In genomic region chr1:108053291-108054023, GRCh38 we compare ENCODE assay signal across 12 cellular contexts.
DNase-seq lines count a peak whose midpoint lies in the region; ATAC-seq and TF ChIP-seq lines count a peak whose summit lies in the region.
"Had no signal": no experiment of that assay in that cellular context is flagged by ENCODE, and none has a peak within 500 bp of the region (broad histone marks: within the 10 kb centered on the region; RNA-seq: fewer than 3 reads in every experiment).

No MANE protein-coding gene starts in this region.

- no peak overlapping the region for H3K27ac Mint-ChIP-seq in activated T-helper 17 cell treated with anti-CD3 and anti-CD28 coated beads, Interleukin-2, amount 50 U/mL, for 72 hours

- H3K4me1 ChIP-seq in skeletal muscle satellite cell (ENCODE audit: control insufficient read depth, insufficient read depth, low read length) = peaks cover 54% of the 10 kb centered on the region

- H3K9me3 ChIP-seq in skeletal muscle satellite cell (replicated peaks; ENCODE audit: low read length) = no peaks in the 10 kb centered on the region
- H3K9me3 ChIP-seq: adrenal gland, tibial artery had no signal

- no peak overlapping the region for H3K4me3 ChIP-seq in HL-60 (replicated peaks; ENCODE audit: insufficient read depth, low read length)
- H3K4me3 ChIP-seq in skeletal muscle satellite cell (ENCODE audit: low read length) = no peak overlapping the region
- H3K4me3 ChIP-seq: adrenal gland, tibial artery had no signal

- H3K4me1 Mint-ChIP-seq in activated T-helper 17 cell treated with anti-CD3 and anti-CD28 coated beads, Interleukin-2, amount 50 U/mL, for 72 hours = peaks cover 12% of the 10 kb centered on the region

- peak overlapping the region; percentile 61 for H3K4me2 ChIP-seq in skeletal muscle satellite cell (ENCODE audit: low read length)

- no peak for TF ChIP-seq CTCF in HL-60 (IDR thresholded peaks at IDR 0.05; ENCODE audit: insufficient read depth, low read length)

- ATAC-seq in activated T-helper 17 cell treated with anti-CD3 and anti-CD28 coated beads, Interleukin-2, amount 50 U/mL, for 72 hours (replicated peaks) = peak; percentile 39
- ATAC-seq in left cardiac atrium = peak; percentile 16 to 55

- H3K4me3 Mint-ChIP-seq in activated T-helper 17 cell treated with anti-CD3 and anti-CD28 coated beads, Interleukin-2, amount 50 U/mL, for 72 hours = no peak overlapping the region

- H3K27me3 ChIP-seq in HL-60 (ENCODE audit: insufficient read depth, poor library complexity, severe bottlenecking) = no peaks in the 10 kb centered on the region
- H3K27me3 ChIP-seq in skeletal muscle satellite cell (ENCODE audit: control insufficient read depth, insufficient read depth, low read length) = no peaks in the 10 kb centered on the region
- H3K27me3 ChIP-seq: adrenal gland, tibial artery had no signal

- peaks cover 3% of the 10 kb centered on the region for H3K27me3 Mint-ChIP-seq in activated T-helper 17 cell treated with anti-CD3 and anti-CD28 coated beads, Interleukin-2, amount 50 U/mL, for 72 hours

- H3K36me3 Mint-ChIP-seq in activated T-helper 17 cell treated with anti-CD3 and anti-CD28 coated beads, Interleukin-2, amount 50 U/mL, for 72 hours (ENCODE audit: low read depth) = no peaks in the 10 kb centered on the region

- intact Hi-C loops in left cardiac atrium (cut with DNase I) = no loop called here

- no peak overlapping the region for H3K27ac ChIP-seq in HL-60 (replicated peaks)
- H3K27ac ChIP-seq: tibial artery had no signal

- H3K9ac ChIP-seq in skeletal muscle satellite cell (ENCODE audit: low read depth, low read length) = no peak overlapping the region

- DNase-seq in HL-60 (ENCODE audit: low read depth in 1 of 2, low spot score in 1 of 2) = peak; percentile 20 to 84
- peak; percentile 26 for DNase-seq in left cardiac atrium
- DNase-seq in activated gamma-delta T cell treated with Interleukin-2 at 50 U/mL for 16 hours = no peak
- no peak for DNase-seq in activated CD8-positive, alpha-beta memory T cell treated with anti-CD3 and anti-CD28 coated beads for 24 hours
- no peak for DNase-seq in inferior parietal cortex (ENCODE audit: extremely low spot score)
- DNase-seq in SK-N-DZ (ENCODE audit: low spot score) = no peak
- DNase-seq: adrenal gland, mesendoderm, T1000 had no signal

- H3K9me3 Mint-ChIP-seq in activated T-helper 17 cell treated with anti-CD3 and anti-CD28 coated beads, Interleukin-2, amount 50 U/mL, for 72 hours = no peaks in the 10 kb centered on the region

- no peaks in the 10 kb centered on the region for H3K36me3 ChIP-seq in skeletal muscle satellite cell (ENCODE audit: insufficient read depth, low read length)
- H3K36me3 ChIP-seq: adrenal gland, tibial artery had no signal

Comparison
In these comparisons a context has a peak if more than half of its experiments do, and no peak if none do; other contexts are left out.
1. DNase-seq: peak in HL-60 (2 of 2) and left cardiac atrium (single experiment); none in activated gamma-delta T cell treated with Interleukin-2 at 50 U/mL for 16 hours (single experiment), activated CD8-positive, alpha-beta memory T cell treated with anti-CD3 and anti-CD28 coated beads for 24 hours (single experiment), inferior parietal cortex (single experiment) and SK-N-DZ (single experiment).